ENCODE assay signal across 8 cellular contexts in genomic region chr1:41432481-41433280, GRCh38. TPM values are rescaled to one million over a fixed set of nuclear protein-coding genes. Genes with fewer than 3 reads are reported as not detected.
DNase-seq lines count a peak whose midpoint lies in the region; ATAC-seq and TF ChIP-seq lines count a peak whose summit lies in the region.

No MANE protein-coding gene starts in this region.

- WGBS in heart left ventricle, 4 donors = 13 to 26% (median 15%) methylated on average over 7 to 17 of the region's 17 CpGs

- peak; percentile 82 for ATAC-seq in activated naive CD8-positive, alpha-beta T cell treated with anti-CD3 and anti-CD28 coated beads, Interleukin-2, amount 10 ng/mL, durations not matched to agents 7 days and 5 days (ENCODE audit: low read depth)
- ATAC-seq in heart left ventricle = peak; percentile 85 to 92 (median 90)
- peak; percentile 94 for ATAC-seq in upper lobe of right lung
- no peak for ATAC-seq in GM18520 (IDR thresholded peaks at IDR 0.05; ENCODE audit: unreplicated experiment)

- H3K4me2 ChIP-seq in Loucy (ENCODE audit: low read depth, low read length, poor library complexity, severe bottlenecking) = peak overlapping the region; percentile 19

- peak overlapping the region; percentile 29 to 90 (median 79) for H3K27ac ChIP-seq in heart left ventricle
- H3K27ac ChIP-seq in upper lobe of right lung = peak overlapping the region; percentile 58

- no peaks in the 10 kb centered on the region for H3K27me3 ChIP-seq in Loucy (ENCODE audit: insufficient read depth, low read length, poor library complexity, severe bottlenecking)
- peaks cover 0 to 11% (median 0%) of the 10 kb centered on the region in 9 donors for H3K27me3 ChIP-seq in heart left ventricle
- H3K27me3 ChIP-seq in upper lobe of right lung = peaks cover 3% of the 10 kb centered on the region

- H3K27ac Mint-ChIP-seq in activated naive CD8-positive, alpha-beta T cell treated with anti-CD3 and anti-CD28 coated beads, Interleukin-2, amount 10 ng/mL, durations not matched to agents 7 days and 5 days = no peak overlapping the region
- H3K27ac Mint-ChIP-seq in progenitor cell of endocrine pancreas = no peak overlapping the region

- H3K9me3 ChIP-seq in Loucy (ENCODE audit: insufficient read depth, low read depth, low read length) (no peaks in the 10 kb centered on the region), heart left ventricle (no peaks in the 10 kb centered on the region), upper lobe of right lung (no peaks in the 10 kb centered on the region)

- H3K4me3 ChIP-seq in GM12865 (ENCODE audit: low read depth, low read length) = no peak overlapping the region
- no peak overlapping the region for H3K4me3 ChIP-seq in Loucy (ENCODE audit: low read length, poor library complexity, severe bottlenecking)
- H3K4me3 ChIP-seq in heart left ventricle = peak overlapping the region in 1 of 12 donors; percentile 12
- H3K4me3 ChIP-seq in upper lobe of right lung = no peak overlapping the region

- no peaks in the 10 kb centered on the region for H3K79me2 ChIP-seq in Loucy (ENCODE audit: insufficient read depth, low read length)

- no peaks in the 10 kb centered on the region for H4K20me1 ChIP-seq in Loucy (ENCODE audit: insufficient read depth, low read length, poor library complexity, severe bottlenecking)

- H3K36me3 ChIP-seq in Loucy (ENCODE audit: insufficient read depth, low read length) = no peaks in the 10 kb centered on the region
- H3K36me3 ChIP-seq in heart left ventricle = no peaks in the 10 kb centered on the region
- no peaks in the 10 kb centered on the region for H3K36me3 ChIP-seq in upper lobe of right lung

- H3K4me1 Mint-ChIP-seq in activated naive CD8-positive, alpha-beta T cell treated with anti-CD3 and anti-CD28 coated beads, Interleukin-2, amount 10 ng/mL, durations not matched to agents 7 days and 5 days = peaks cover 1% of the 10 kb centered on the region
- no peaks in the 10 kb centered on the region for H3K4me1 Mint-ChIP-seq in progenitor cell of endocrine pancreas (ENCODE audit: low read depth)

- no peaks in the 10 kb centered on the region for H3F3A ChIP-seq in Loucy (ENCODE audit: low read depth)

- H3K9me2 ChIP-seq in Loucy (replicated peaks; ENCODE audit: low read depth, low read length) = no peaks in the 10 kb centered on the region

- DNase-seq in GM12865 (ENCODE audit: low read depth) (peak; percentile 76), SW 1271 (lab: John Stamatoyannopoulos, UW) (peak; percentile 47 to 73), heart left ventricle (peak; percentile 83 to 93 (median 92)), progenitor cell of endocrine pancreas (ENCODE audit: low spot score, unreplicated experiment) (peak; percentile 83), upper lobe of right lung (peak; percentile 94)
- DNase-seq in activated naive CD8-positive, alpha-beta T cell treated with anti-CD3 and anti-CD28 coated beads, Interleukin-2, amount 10 ng/mL, durations not matched to agents 7 days and 5 days = peak; percentile 79

- POLR2A ChIA-PET in activated naive CD8-positive, alpha-beta T cell treated with anti-CD3 and anti-CD28 coated beads, Interleukin-2, amount 10 ng/mL, durations not matched to agents 7 days and 5 days (lab: Charles Lee) = no interaction called here

- no peak overlapping the region for H3K4me3 Mint-ChIP-seq in activated naive CD8-positive, alpha-beta T cell treated with anti-CD3 and anti-CD28 coated beads, Interleukin-2, amount 10 ng/mL, durations not matched to agents 7 days and 5 days
- H3K4me3 Mint-ChIP-seq in progenitor cell of endocrine pancreas (ENCODE audit: low read depth) = no peak overlapping the region

- TF ChIP-seq POLR2A in heart left ventricle (IDR thresholded peaks at IDR 0.05) = no peak

- H3K36me3 Mint-ChIP-seq in activated naive CD8-positive, alpha-beta T cell treated with anti-CD3 and anti-CD28 coated beads, Interleukin-2, amount 10 ng/mL, durations not matched to agents 7 days and 5 days = no peaks in the 10 kb centered on the region
- H3K36me3 Mint-ChIP-seq in progenitor cell of endocrine pancreas (ENCODE audit: insufficient read depth) = no peaks in the 10 kb centered on the region

- peak; percentile 94 for TF ChIP-seq CTCF in GM12865 (IDR thresholded peaks at IDR 0.05; ENCODE audit: insufficient read depth, low read depth, low read length, missing control alignments)
- TF ChIP-seq CTCF in Loucy (conservative IDR thresholded peaks at IDR 0.05; ENCODE audit: low read length) = peak; percentile 90
- peak; percentile 81 to 97 (median 90) for TF ChIP-seq CTCF in heart left ventricle (IDR thresholded peaks at IDR 0.05)
- peak; percentile 97 for TF ChIP-seq CTCF in progenitor cell of endocrine pancreas (IDR thresholded peaks at IDR 0.05; ENCODE audit: unreplicated experiment)
- TF ChIP-seq CTCF in upper lobe of right lung (IDR thresholded peaks at IDR 0.05) = peak; percentile 95

- intact Hi-C loops in heart left ventricle (cut with DNase I) = loop anchor here in 8 of 10 donors (1.0 to 5.0 kb wide), 5 partner anchors 65 to 165 kb away; no protein-coding TSS in a partner anchor
- intact Hi-C loops in upper lobe of right lung (cut with DNase I) = no loop called here

- H2AFZ ChIP-seq in Loucy (ENCODE audit: low read length) = peak overlapping the region; percentile 61; the same call in 1 of the 2 replicates

- no peaks in the 10 kb centered on the region for H3K9me3 Mint-ChIP-seq in activated naive CD8-positive, alpha-beta T cell treated with anti-CD3 and anti-CD28 coated beads, Interleukin-2, amount 10 ng/mL, durations not matched to agents 7 days and 5 days
- H3K9me3 Mint-ChIP-seq in progenitor cell of endocrine pancreas (ENCODE audit: low read depth) = no peaks in the 10 kb centered on the region

- H3K9ac ChIP-seq in Loucy (ENCODE audit: low read depth, low read length, poor library complexity, severe bottlenecking) = no peak overlapping the region

- H3K27me3 Mint-ChIP-seq in activated naive CD8-positive, alpha-beta T cell treated with anti-CD3 and anti-CD28 coated beads, Interleukin-2, amount 10 ng/mL, durations not matched to agents 7 days and 5 days = peaks cover 16% of the 10 kb centered on the region
- peaks cover 36% of the 10 kb centered on the region for H3K27me3 Mint-ChIP-seq in progenitor cell of endocrine pancreas

- H3K4me1 ChIP-seq in Loucy (ENCODE audit: insufficient read depth, low read length, poor library complexity, severe bottlenecking) (no peaks in the 10 kb centered on the region), heart left ventricle (peaks cover 5 to 41% (median 22%) of the 10 kb centered on the region in 12 donors), upper lobe of right lung (peaks cover 17% of the 10 kb centered on the region)

RNA-seq across cellular contexts. Expression of gene EDN2, which starts 51.8 kb away (rescaled TPM):
- not detected for total RNA-seq in activated naive CD8-positive, alpha-beta T cell treated with anti-CD3 and anti-CD28 coated beads, Interleukin-2, amount 10 ng/mL, durations not matched to agents 7 days and 5 days
- total RNA-seq in heart left ventricle = 1 to 10 TPM in 3 of 9 donors, under 1 TPM in 2, not detected in 4; 0.37 to 3.5 (median 1.9) TPM
- 1 to 10 TPM in 1 of 2 donors, under 1 TPM in 1; 0.23 to 2.6 TPM for polyA plus RNA-seq in heart left ventricle
- not detected in 2 replicates for total RNA-seq in progenitor cell of endocrine pancreas
- total RNA-seq in upper lobe of right lung = not detected
